In the genomic region with DNA sequence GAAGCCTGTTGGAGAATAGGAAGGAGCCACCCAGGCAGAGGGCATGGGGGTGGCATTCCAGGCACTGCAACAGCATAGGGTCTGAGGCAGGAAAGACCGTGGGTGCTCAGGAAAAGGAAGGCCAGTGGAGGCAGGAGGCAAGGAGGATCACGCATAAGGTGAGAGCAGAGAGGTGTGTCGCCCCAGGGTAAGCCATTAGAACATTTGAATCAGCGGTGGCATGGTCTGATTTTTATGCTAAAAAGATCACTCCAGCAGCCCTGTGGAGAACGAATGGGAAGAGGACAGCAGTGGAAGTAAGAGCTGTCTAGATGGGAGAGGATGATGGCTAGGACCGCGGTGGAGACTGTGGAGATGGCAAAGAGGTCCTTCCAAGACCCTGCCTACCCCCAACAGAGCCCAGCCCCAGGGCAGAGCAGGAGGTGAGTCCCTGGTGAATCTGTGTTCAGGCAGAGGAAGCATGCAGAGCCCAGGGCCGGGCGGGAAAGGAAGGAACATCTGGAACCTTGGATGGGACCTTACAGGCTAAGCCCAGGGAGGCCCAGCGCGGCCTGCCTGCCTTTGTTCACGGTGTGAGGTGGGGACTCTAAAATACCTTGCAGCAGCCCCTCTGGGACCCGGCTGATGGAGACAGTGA, we compare ENCODE assay signal across 1 cellular context.
TF ChIP-seq lines count a peak whose summit lies in the region.

No MANE protein-coding gene starts in this region.

TF ChIP-seq in HEK293, 187 proteins besides CTCF, POLR2A, EP300 and RAD21:
- TF ChIP-seq ZNF777 (tag by site-specific recombination; IDR thresholded peaks at IDR 0.05; ENCODE audit: borderline replicate concordance): no peak
- TF ChIP-seq, protein P1, sequence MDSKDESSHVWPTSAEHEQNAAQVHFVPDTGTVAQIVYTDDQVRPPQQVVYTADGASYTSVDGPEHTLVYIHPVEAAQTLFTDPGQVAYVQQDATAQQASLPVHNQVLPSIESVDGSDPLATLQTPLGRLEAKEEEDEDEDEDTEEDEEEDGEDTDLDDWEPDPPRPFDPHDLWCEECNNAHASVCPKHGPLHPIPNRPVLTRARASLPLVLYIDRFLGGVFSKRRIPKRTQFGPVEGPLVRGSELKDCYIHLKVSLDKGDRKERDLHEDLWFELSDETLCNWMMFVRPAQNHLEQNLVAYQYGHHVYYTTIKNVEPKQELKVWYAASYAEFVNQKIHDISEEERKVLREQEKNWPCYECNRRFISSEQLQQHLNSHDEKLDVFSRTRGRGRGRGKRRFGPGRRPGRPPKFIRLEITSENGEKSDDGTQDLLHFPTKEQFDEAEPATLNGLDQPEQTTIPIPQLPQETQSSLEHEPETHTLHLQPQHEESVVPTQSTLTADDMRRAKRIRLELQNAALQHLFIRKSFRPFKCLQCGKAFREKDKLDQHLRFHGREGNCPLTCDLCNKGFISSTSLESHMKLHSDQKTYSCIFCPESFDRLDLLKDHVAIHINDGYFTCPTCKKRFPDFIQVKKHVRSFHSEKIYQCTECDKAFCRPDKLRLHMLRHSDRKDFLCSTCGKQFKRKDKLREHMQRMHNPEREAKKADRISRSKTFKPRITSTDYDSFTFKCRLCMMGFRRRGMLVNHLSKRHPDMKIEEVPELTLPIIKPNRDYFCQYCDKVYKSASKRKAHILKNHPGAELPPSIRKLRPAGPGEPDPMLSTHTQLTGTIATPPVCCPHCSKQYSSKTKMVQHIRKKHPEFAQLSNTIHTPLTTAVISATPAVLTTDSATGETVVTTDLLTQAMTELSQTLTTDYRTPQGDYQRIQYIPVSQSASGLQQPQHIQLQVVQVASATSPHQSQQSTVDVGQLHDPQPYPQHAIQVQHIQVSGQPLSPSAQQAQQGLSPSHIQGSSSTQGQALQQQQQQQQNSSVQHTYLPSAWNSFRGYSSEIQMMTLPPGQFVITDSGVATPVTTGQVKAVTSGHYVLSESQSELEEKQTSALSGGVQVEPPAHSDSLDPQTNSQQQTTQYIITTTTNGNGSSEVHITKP (tag by site-specific recombination; IDR thresholded peaks at IDR 0.05): peak; percentile 73
